In genomic region chr9:38185647-38186371, GRCh38 we compare ENCODE assay signal across 20 cellular contexts.
DNase-seq lines count a peak whose midpoint lies in the region; ATAC-seq, FAIRE-seq and TF ChIP-seq lines count a peak whose summit lies in the region.
"Had no signal": no experiment of that assay in that cellular context is flagged by ENCODE, and none has a peak within 500 bp of the region (broad histone marks: within the 10 kb centered on the region; RNA-seq: fewer than 3 reads in every experiment).

No MANE protein-coding gene starts in this region.

- H3K9me3 ChIP-seq in A549 (no peaks in the 10 kb centered on the region), astrocyte (ENCODE audit: insufficient read depth, low read depth, low read length) (no peaks in the 10 kb centered on the region)
- H3K9me3 ChIP-seq: BE2C had no signal

- no peak overlapping the region for H3K4me3 Mint-ChIP-seq in astrocyte (ENCODE audit: unreplicated experiment)
- H3K4me3 Mint-ChIP-seq in activated naive CD8-positive, alpha-beta T cell treated with anti-CD3 and anti-CD28 coated beads, Interleukin-2, amount 50 U/mL, for 24 hours, result no peak overlapping the region
- H3K4me3 Mint-ChIP-seq: CD8-positive, alpha-beta T cell; HFFc6; IgD-negative memory B cell had no signal

- no peak for TF ChIP-seq EP300 in A549 (IDR thresholded peaks at IDR 0.05)

- H3K27me3 ChIP-seq in astrocyte (ENCODE audit: insufficient read depth, low read length), result no peaks in the 10 kb centered on the region
- H3K27me3 ChIP-seq: BE2C had no signal

- TF ChIP-seq CTCF in A549 (IDR thresholded peaks at IDR 0.05) (no peak), astrocyte (IDR thresholded peaks at IDR 0.05; ENCODE audit: insufficient read depth, low read depth, low read length) (no peak)

- H3K4me1 ChIP-seq in A549 (peaks cover 13% of the 10 kb centered on the region; the same call in 2 of the 3 replicates), astrocyte (ENCODE audit: insufficient read depth, low read length) (peaks cover 5% of the 10 kb centered on the region)

- POLR2A ChIA-PET in A549 (lab: Yijun Ruan, JAX) (no interaction called here), HEK293T (lab: Yijun Ruan, JAX) (no interaction called here)

- no peak overlapping the region for H3K4me3 ChIP-seq in A549
- no peak overlapping the region for H3K4me3 ChIP-seq in astrocyte (ENCODE audit: insufficient read depth, low read depth, low read length)
- H3K4me3 ChIP-seq: GM23248 had no signal

- CTCF ChIA-PET in A549 (lab: Yijun Ruan, JAX), result interaction anchor here (0.6 to 1.8 kb wide), 4 partner anchors 14 to 44 kb away, joined by 3 to 5 read pairs (median 4); no protein-coding TSS in a partner anchor
- CTCF ChIA-PET in HEK293T (lab: Yijun Ruan, JAX), result interaction anchor here (1.0 kb wide), 1 partner anchor 26 kb away, joined by 3 read pairs; no protein-coding TSS in a partner anchor

- no peaks in the 10 kb centered on the region for H3K79me2 ChIP-seq in astrocyte (ENCODE audit: insufficient read depth, low read length)

- H3K4me1 Mint-ChIP-seq in astrocyte (ENCODE audit: low read depth, unreplicated experiment), result peaks cover 25% of the 10 kb centered on the region
- no peaks in the 10 kb centered on the region for H3K4me1 Mint-ChIP-seq in activated naive CD8-positive, alpha-beta T cell treated with anti-CD3 and anti-CD28 coated beads, Interleukin-2, amount 50 U/mL, for 24 hours

- H3K36me3 Mint-ChIP-seq in astrocyte (ENCODE audit: low read depth, unreplicated experiment), result peaks cover 5% of the 10 kb centered on the region
- H3K36me3 Mint-ChIP-seq in activated naive CD8-positive, alpha-beta T cell treated with anti-CD3 and anti-CD28 coated beads, Interleukin-2, amount 50 U/mL, for 24 hours (ENCODE audit: low read depth), result no peaks in the 10 kb centered on the region
- H3K36me3 Mint-ChIP-seq: CD8-positive, alpha-beta T cell had no signal

- H3K27ac ChIP-seq in A549 (no peak overlapping the region), astrocyte (ENCODE audit: low read depth, low read length) (no peak overlapping the region)
- H3K27ac ChIP-seq: C4-2B, GM23248 had no signal

- no peak for TF ChIP-seq POLR2A in A549 (IDR thresholded peaks at IDR 0.05; ENCODE audit: low read length)

- H3K27me3 Mint-ChIP-seq in astrocyte (ENCODE audit: low read depth, unreplicated experiment), result peaks cover 4% of the 10 kb centered on the region
- H3K27me3 Mint-ChIP-seq in activated naive CD8-positive, alpha-beta T cell treated with anti-CD3 and anti-CD28 coated beads, Interleukin-2, amount 50 U/mL, for 24 hours, result no peaks in the 10 kb centered on the region

- DNase-seq in NCI-H1092 treated with DMSO at 0.1 percent for 48 hours (lab: John Stamatoyannopoulos, UW), result peak; percentile 15
- DNase-seq in NCI-H1092 (lab: John Stamatoyannopoulos, UW), result no peak
- DNase-seq in A549 (ENCODE audit: low read depth in 1 of 2, low spot score in 1 of 2), result no peak
- DNase-seq in HEK293T (ENCODE audit: extremely low spot score), result no peak
- no peak for DNase-seq in astrocyte (ENCODE audit: low read depth)
- DNase-seq in activated naive CD8-positive, alpha-beta T cell treated with anti-CD3 and anti-CD28 coated beads, Interleukin-2, amount 50 U/mL, for 24 hours, result no peak
- no peak for DNase-seq in AG20443 (ENCODE audit: low spot score)
- DNase-seq: 8988T; BE2C; CD8-positive, alpha-beta T cell; COR-L47; DMS53; GF-D8; GM23248; H7; HFFc6 had no signal

- H3K9me3 Mint-ChIP-seq in astrocyte (ENCODE audit: unreplicated experiment), result peaks cover 2% of the 10 kb centered on the region
- peaks cover 4% of the 10 kb centered on the region for H3K9me3 Mint-ChIP-seq in activated naive CD8-positive, alpha-beta T cell treated with anti-CD3 and anti-CD28 coated beads, Interleukin-2, amount 50 U/mL, for 24 hours
- H3K9me3 Mint-ChIP-seq: CD8-positive, alpha-beta T cell; HFFc6 had no signal

- FAIRE-seq in A549 (lab: Jason Lieb, UNC) (no peak), astrocyte (lab: Jason Lieb, UNC) (no peak)
- FAIRE-seq: D721Med had no signal

- H3K4me2 ChIP-seq in A549 (peak overlapping the region; percentile 16; the same call in 1 of the 3 replicates), astrocyte (ENCODE audit: low read length) (peak overlapping the region; percentile 35)

- ATAC-seq in A549 (no peak), GM21360 (IDR thresholded peaks at IDR 0.05; ENCODE audit: unreplicated experiment) (no peak)
- ATAC-seq in activated naive CD8-positive, alpha-beta T cell treated with anti-CD3 and anti-CD28 coated beads, Interleukin-2, amount 50 U/mL, for 24 hours, result no peak
- ATAC-seq: CD8-positive, alpha-beta T cell had no signal

- H2AFZ ChIP-seq in astrocyte (ENCODE audit: low read depth, low read length), result no peak overlapping the region
- H2AFZ ChIP-seq: GM23248 had no signal

- H3K27ac Mint-ChIP-seq in astrocyte (ENCODE audit: unreplicated experiment), result no peak overlapping the region
- H3K27ac Mint-ChIP-seq in activated naive CD8-positive, alpha-beta T cell treated with anti-CD3 and anti-CD28 coated beads, Interleukin-2, amount 50 U/mL, for 24 hours, result no peak overlapping the region
- H3K27ac Mint-ChIP-seq: CD8-positive, alpha-beta T cell; HFFc6; IgD-negative memory B cell had no signal

- H4K20me1 ChIP-seq in astrocyte (ENCODE audit: insufficient read depth, low read length), result no peaks in the 10 kb centered on the region

- H3K9ac ChIP-seq in astrocyte (ENCODE audit: low read length), result no peak overlapping the region
- H3K9ac ChIP-seq: GM23248 had no signal

- H3K36me3 ChIP-seq in astrocyte (ENCODE audit: insufficient read depth, low read length), result no peaks in the 10 kb centered on the region
- H3K36me3 ChIP-seq: BE2C had no signal

- 74% methylated on average over 6 of the region's 6 CpGs for WGBS in A549 (ENCODE audit: missing lambda C conversion rate)

- no peak for TF ChIP-seq RAD21 in A549 (conservative IDR thresholded peaks at IDR 0.05 in 1 of 2, IDR thresholded peaks at IDR 0.05 in 1 of 2)

TF ChIP-seq in A549, 52 proteins besides CTCF, POLR2A, EP300 and RAD21:
- TF ChIP-seq NPAS2 (CRISPR knock-in tag; IDR thresholded peaks at IDR 0.05; ENCODE audit: borderline replicate concordance), result no peak

TF ChIP-seq in HEK293T, 16 proteins besides CTCF, POLR2A, EP300 and RAD21:
- TF ChIP-seq PKNOX1 (IDR thresholded peaks at IDR 0.05), result peak; percentile 30; the same call in 1 of the 2 replicates
- TF ChIP-seq BHLHE40 (IDR thresholded peaks at IDR 0.05; ENCODE audit: borderline replicate concordance), result no peak
